ENCODE assay signal across 19 cellular contexts in the genomic region with DNA sequence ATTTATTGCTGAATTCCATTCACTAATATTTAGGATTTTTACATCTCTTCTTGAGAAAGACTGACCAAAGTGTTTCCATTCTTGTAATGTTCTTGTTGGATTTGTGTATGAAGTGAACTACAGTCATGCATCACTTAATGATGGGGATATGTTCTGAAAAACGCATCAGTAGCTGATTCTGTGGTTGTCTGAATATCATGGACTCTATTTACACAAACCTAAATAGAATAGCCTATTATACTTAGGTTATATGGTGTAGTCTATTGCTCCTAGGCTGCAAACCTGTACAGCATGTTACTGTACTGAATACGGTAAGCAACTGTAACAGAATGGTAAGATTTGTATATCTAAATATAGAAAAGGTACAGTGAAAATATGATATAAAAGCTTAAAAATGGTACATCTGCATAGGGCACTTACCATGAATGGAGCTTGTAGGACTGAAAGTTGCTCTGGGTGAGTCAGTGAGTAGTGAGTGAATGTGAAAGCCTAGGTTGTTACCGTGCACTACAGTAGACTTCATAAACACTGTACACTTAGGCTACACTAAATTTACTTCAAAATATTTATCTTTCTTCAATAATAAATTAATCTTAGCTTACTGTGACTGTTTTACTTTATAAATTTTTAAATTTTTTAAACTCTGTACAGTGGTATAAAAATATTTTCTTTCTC. TPM values are rescaled to one million over a fixed set of nuclear protein-coding genes. Genes with fewer than 3 reads are reported as not detected.
DNase-seq lines count a peak whose midpoint lies in the region; ATAC-seq and TF ChIP-seq lines count a peak whose summit lies in the region.
"Had no signal": no experiment of that assay in that cellular context is flagged by ENCODE, and none has a peak within 500 bp of the region (broad histone marks: within the 10 kb centered on the region; RNA-seq: fewer than 3 reads in every experiment).

No MANE protein-coding gene starts in this region.

- no peaks in the 10 kb centered on the region for H3K27me3 ChIP-seq in hepatocyte
- H3K27me3 ChIP-seq: BE2C had no signal

- no peaks in the 10 kb centered on the region for H3K9me3 ChIP-seq in hepatocyte (ENCODE audit: low read depth)
- H3K9me3 ChIP-seq: BE2C had no signal

- H3K9me3 Mint-ChIP-seq in activated naive CD4-positive, alpha-beta T cell treated with anti-CD3 and anti-CD28 coated beads for 36 hours = peaks cover 3% of the 10 kb centered on the region
- H3K9me3 Mint-ChIP-seq in activated naive CD4-positive, alpha-beta T cell treated with anti-CD3 and anti-CD28 coated beads, Interleukin-2, amount 10 ng/mL, durations not matched to agents 7 days and 5 days = peaks cover 13% of the 10 kb centered on the region
- no peaks in the 10 kb centered on the region for H3K9me3 Mint-ChIP-seq in activated T-helper 1 cell treated with anti-CD3 and anti-CD28 coated beads, Interleukin-12 subunit alpha, Interleukin-12 subunit beta, Interleukin-2, Interleukin-4 antibody, amounts not matched to agents 30 ng/mL and 10 ng/mL and 1 ng/mL, durations not matched to agents 14 hours and 24 hours and 36 hours
- no peaks in the 10 kb centered on the region for H3K9me3 Mint-ChIP-seq in stimulated activated naive CD8-positive, alpha-beta T cell treated with anti-CD3 and anti-CD28 coated beads, Interleukin-15, amount 100 ng/mL, for 72 hours
- H3K9me3 Mint-ChIP-seq: CD4-positive, CD25-positive, alpha-beta regulatory T cell had no signal

- no peak for TF ChIP-seq CTCF in hepatocyte (IDR thresholded peaks at IDR 0.05; ENCODE audit: poor library complexity)

- no peak overlapping the region for H3K27ac Mint-ChIP-seq in activated naive CD4-positive, alpha-beta T cell treated with anti-CD3 and anti-CD28 coated beads for 36 hours
- H3K27ac Mint-ChIP-seq in activated naive CD4-positive, alpha-beta T cell treated with anti-CD3 and anti-CD28 coated beads, Interleukin-2, amount 10 ng/mL, durations not matched to agents 7 days and 5 days = no peak overlapping the region
- H3K27ac Mint-ChIP-seq in activated T-helper 1 cell treated with anti-CD3 and anti-CD28 coated beads, Interleukin-12 subunit alpha, Interleukin-12 subunit beta, Interleukin-2, Interleukin-4 antibody, amounts not matched to agents 30 ng/mL and 10 ng/mL and 1 ng/mL, durations not matched to agents 14 hours and 24 hours and 36 hours = peak overlapping the region; percentile 44
- no peak overlapping the region for H3K27ac Mint-ChIP-seq in stimulated activated naive CD8-positive, alpha-beta T cell treated with anti-CD3 and anti-CD28 coated beads, Interleukin-15, amount 100 ng/mL, for 72 hours
- H3K27ac Mint-ChIP-seq: CD4-positive, CD25-positive, alpha-beta regulatory T cell had no signal

- 90% methylated on average over 3 of the region's 3 CpGs for WGBS in hepatocyte (ENCODE audit: low lambda C conversion rate, missing lambda C conversion rate)

- no peaks in the 10 kb centered on the region for H4K20me1 ChIP-seq in hepatocyte (ENCODE audit: insufficient read depth, poor library complexity, severe bottlenecking)

- H3K36me3 ChIP-seq in hepatocyte (replicated peaks; ENCODE audit: insufficient read depth, low read depth) = no peaks in the 10 kb centered on the region
- H3K36me3 ChIP-seq: BE2C had no signal

- H3K9me2 ChIP-seq in hepatocyte (replicated peaks; ENCODE audit: insufficient read depth) = no peaks in the 10 kb centered on the region

- no peak overlapping the region for H3K4me3 ChIP-seq in hepatocyte

- H3K4me3 Mint-ChIP-seq in activated naive CD4-positive, alpha-beta T cell treated with anti-CD3 and anti-CD28 coated beads for 36 hours = no peak overlapping the region
- H3K4me3 Mint-ChIP-seq in activated naive CD4-positive, alpha-beta T cell treated with anti-CD3 and anti-CD28 coated beads, Interleukin-2, amount 10 ng/mL, durations not matched to agents 7 days and 5 days = no peak overlapping the region
- no peak overlapping the region for H3K4me3 Mint-ChIP-seq in activated T-helper 1 cell treated with anti-CD3 and anti-CD28 coated beads, Interleukin-12 subunit alpha, Interleukin-12 subunit beta, Interleukin-2, Interleukin-4 antibody, amounts not matched to agents 30 ng/mL and 10 ng/mL and 1 ng/mL, durations not matched to agents 14 hours and 24 hours and 36 hours
- H3K4me3 Mint-ChIP-seq in stimulated activated naive CD8-positive, alpha-beta T cell treated with anti-CD3 and anti-CD28 coated beads, Interleukin-15, amount 100 ng/mL, for 72 hours = no peak overlapping the region
- H3K4me3 Mint-ChIP-seq: CD4-positive, CD25-positive, alpha-beta regulatory T cell had no signal

- DNase-seq in activated CD4-positive, alpha-beta T cell treated with anti-CD3 and anti-CD28 coated beads for 48 hours = peak; percentile 12
- no peak for DNase-seq in activated CD4-positive, alpha-beta T cell treated with anti-CD3 and anti-CD28 coated beads, Interleukin-2, amount 50 U/mL, for 1 hour
- peak; percentile 42 for DNase-seq in activated naive CD4-positive, alpha-beta T cell treated with anti-CD3 and anti-CD28 coated beads for 36 hours
- DNase-seq in activated naive CD4-positive, alpha-beta T cell treated with anti-CD3 and anti-CD28 coated beads, Interleukin-2, amount 10 ng/mL, durations not matched to agents 7 days and 5 days = no peak
- no peak for DNase-seq in activated T-helper 1 cell treated with anti-CD3 and anti-CD28 coated beads, Interleukin-12 subunit alpha, Interleukin-12 subunit beta, Interleukin-2, Interleukin-4 antibody, amounts not matched to agents 30 ng/mL and 10 ng/mL and 1 ng/mL, durations not matched to agents 14 hours and 24 hours and 36 hours (ENCODE audit: low spot score)
- no peak for DNase-seq in stimulated activated naive CD8-positive, alpha-beta T cell treated with anti-CD3 and anti-CD28 coated beads, Interleukin-15, amount 100 ng/mL, for 72 hours
- no peak for DNase-seq in hepatocyte (ENCODE audit: low spot score)
- DNase-seq: BE2C; CD4-positive, CD25-positive, alpha-beta regulatory T cell; COR-L47; DMS 273 treated with DMSO at 0.1 percent for 48 hours; DND-41; KBM-7; NCI-H1105; NCI-H1694; NCI-H2081 treated with DMSO at 0.1 percent for 48 hours; NCI-H446 treated with DMSO at 0.1 percent for 48 hours had no signal

- H3K27ac ChIP-seq in hepatocyte = no peak overlapping the region

- intact Hi-C loops in activated naive CD4-positive, alpha-beta T cell treated with anti-CD3 and anti-CD28 coated beads for 36 hours (cut with micrococcal nuclease) = loop anchor here (2.0 kb wide), 1 partner anchor 38 kb away; no protein-coding TSS in a partner anchor
- intact Hi-C loops in activated T-helper 1 cell treated with anti-CD3 and anti-CD28 coated beads, Interleukin-12 subunit alpha, Interleukin-12 subunit beta, Interleukin-2, Interleukin-4 antibody, amounts not matched to agents 30 ng/mL and 10 ng/mL and 1 ng/mL, durations not matched to agents 14 hours and 24 hours and 36 hours (cut with micrococcal nuclease) = loop anchor here (1.0 to 5.0 kb wide), 2 partner anchors 35 to 53 kb away; no protein-coding TSS in a partner anchor

- peaks cover 12% of the 10 kb centered on the region for H3K36me3 Mint-ChIP-seq in activated naive CD4-positive, alpha-beta T cell treated with anti-CD3 and anti-CD28 coated beads for 36 hours (ENCODE audit: low read depth)
- peaks cover 51% of the 10 kb centered on the region for H3K36me3 Mint-ChIP-seq in activated naive CD4-positive, alpha-beta T cell treated with anti-CD3 and anti-CD28 coated beads, Interleukin-2, amount 10 ng/mL, durations not matched to agents 7 days and 5 days
- H3K36me3 Mint-ChIP-seq in activated T-helper 1 cell treated with anti-CD3 and anti-CD28 coated beads, Interleukin-12 subunit alpha, Interleukin-12 subunit beta, Interleukin-2, Interleukin-4 antibody, amounts not matched to agents 30 ng/mL and 10 ng/mL and 1 ng/mL, durations not matched to agents 14 hours and 24 hours and 36 hours (ENCODE audit: low read depth) = peaks cover 13% of the 10 kb centered on the region

- peaks cover 4% of the 10 kb centered on the region for H3K4me1 Mint-ChIP-seq in activated naive CD4-positive, alpha-beta T cell treated with anti-CD3 and anti-CD28 coated beads for 36 hours (ENCODE audit: low read depth)
- no peaks in the 10 kb centered on the region for H3K4me1 Mint-ChIP-seq in activated naive CD4-positive, alpha-beta T cell treated with anti-CD3 and anti-CD28 coated beads, Interleukin-2, amount 10 ng/mL, durations not matched to agents 7 days and 5 days
- H3K4me1 Mint-ChIP-seq in activated T-helper 1 cell treated with anti-CD3 and anti-CD28 coated beads, Interleukin-12 subunit alpha, Interleukin-12 subunit beta, Interleukin-2, Interleukin-4 antibody, amounts not matched to agents 30 ng/mL and 10 ng/mL and 1 ng/mL, durations not matched to agents 14 hours and 24 hours and 36 hours (ENCODE audit: low read depth) = peaks cover 5% of the 10 kb centered on the region
- peaks cover 6% of the 10 kb centered on the region for H3K4me1 Mint-ChIP-seq in stimulated activated naive CD8-positive, alpha-beta T cell treated with anti-CD3 and anti-CD28 coated beads, Interleukin-15, amount 100 ng/mL, for 72 hours
- H3K4me1 Mint-ChIP-seq: CD4-positive, CD25-positive, alpha-beta regulatory T cell had no signal

- CTCF ChIA-PET in activated naive CD4-positive, alpha-beta T cell treated with anti-CD3 and anti-CD28 coated beads for 36 hours (lab: Charles Lee) = interaction anchor here (0.8 kb wide), 1 partner anchor 9 kb away, joined by 3 read pairs; no protein-coding TSS in a partner anchor
- CTCF ChIA-PET in activated naive CD4-positive, alpha-beta T cell treated with anti-CD3 and anti-CD28 coated beads, Interleukin-2, amount 10 ng/mL, durations not matched to agents 7 days and 5 days (lab: Charles Lee) = interaction anchor here (1.0 to 1.6 kb wide), 2 partner anchors 23 to 34 kb away, joined by 3 to 4 read pairs; no protein-coding TSS in a partner anchor

- peak; percentile 93 for ATAC-seq in stimulated activated naive CD8-positive, alpha-beta T cell treated with anti-CD3 and anti-CD28 coated beads, Interleukin-15, amount 100 ng/mL, for 72 hours
- ATAC-seq in HG02798 (IDR thresholded peaks at IDR 0.05; ENCODE audit: poor library complexity, unreplicated experiment) = no peak
- ATAC-seq: Panc1 had no signal

- H3K4me2 ChIP-seq in hepatocyte = no peak overlapping the region

- no peaks in the 10 kb centered on the region for H3K4me1 ChIP-seq in hepatocyte (ENCODE audit: insufficient read depth)
- H3K4me1 ChIP-seq: BE2C had no signal

- H3K27me3 Mint-ChIP-seq in activated naive CD4-positive, alpha-beta T cell treated with anti-CD3 and anti-CD28 coated beads for 36 hours (ENCODE audit: low read depth) = no peaks in the 10 kb centered on the region
- H3K27me3 Mint-ChIP-seq in activated naive CD4-positive, alpha-beta T cell treated with anti-CD3 and anti-CD28 coated beads, Interleukin-2, amount 10 ng/mL, durations not matched to agents 7 days and 5 days = no peaks in the 10 kb centered on the region
- H3K27me3 Mint-ChIP-seq in activated T-helper 1 cell treated with anti-CD3 and anti-CD28 coated beads, Interleukin-12 subunit alpha, Interleukin-12 subunit beta, Interleukin-2, Interleukin-4 antibody, amounts not matched to agents 30 ng/mL and 10 ng/mL and 1 ng/mL, durations not matched to agents 14 hours and 24 hours and 36 hours (ENCODE audit: insufficient read depth) = no peaks in the 10 kb centered on the region
- no peaks in the 10 kb centered on the region for H3K27me3 Mint-ChIP-seq in stimulated activated naive CD8-positive, alpha-beta T cell treated with anti-CD3 and anti-CD28 coated beads, Interleukin-15, amount 100 ng/mL, for 72 hours
- H3K27me3 Mint-ChIP-seq: CD4-positive, CD25-positive, alpha-beta regulatory T cell had no signal

- H3K79me2 ChIP-seq in hepatocyte = no peaks in the 10 kb centered on the region

- no peak overlapping the region for H2AFZ ChIP-seq in hepatocyte

RNA-seq across cellular contexts. Expression of a gene that starts 27.6 kb away (rescaled TPM):
- total RNA-seq in activated naive CD4-positive, alpha-beta T cell treated with anti-CD3 and anti-CD28 coated beads for 36 hours = 10 to 100 TPM; 14.2 to 18.0 TPM
- 22.8 and 25.3 TPM in 2 replicates for total RNA-seq in activated T-helper 1 cell treated with anti-CD3 and anti-CD28 coated beads, Interleukin-12 subunit alpha, Interleukin-12 subunit beta, Interleukin-2, Interleukin-4 antibody, amounts not matched to agents 30 ng/mL and 10 ng/mL and 1 ng/mL, durations not matched to agents 14 hours and 24 hours and 36 hours
- total RNA-seq in hepatocyte = 81.8 and 114 TPM in 2 replicates
- 68.1 and 94.6 TPM in 2 replicates for polyA plus RNA-seq in hepatocyte

RNA-seq across cellular contexts. Expression of a gene that starts 49.7 kb away (rescaled TPM):
- total RNA-seq in activated naive CD4-positive, alpha-beta T cell treated with anti-CD3 and anti-CD28 coated beads for 36 hours = 1 to 10 TPM; 6.3 to 6.6 TPM
- 7.3 and 8.0 TPM in 2 replicates for total RNA-seq in activated T-helper 1 cell treated with anti-CD3 and anti-CD28 coated beads, Interleukin-12 subunit alpha, Interleukin-12 subunit beta, Interleukin-2, Interleukin-4 antibody, amounts not matched to agents 30 ng/mL and 10 ng/mL and 1 ng/mL, durations not matched to agents 14 hours and 24 hours and 36 hours
- 0.80 and 0.90 TPM in 2 replicates for total RNA-seq in hepatocyte
- 1.1 and 1.7 TPM in 2 replicates for polyA plus RNA-seq in hepatocyte

Comparison
In these comparisons a context has a peak if more than half of its experiments do, and no peak if none do; other contexts are left out.
1. DNase-seq: peak in activated CD4-positive, alpha-beta T cell treated with anti-CD3 and anti-CD28 coated beads for 48 hours (single experiment) and activated naive CD4-positive, alpha-beta T cell treated with anti-CD3 and anti-CD28 coated beads for 36 hours (single experiment); none in activated CD4-positive, alpha-beta T cell treated with anti-CD3 and anti-CD28 coated beads, Interleukin-2, amount 50 U/mL, for 1 hour (single experiment), activated naive CD4-positive, alpha-beta T cell treated with anti-CD3 and anti-CD28 coated beads, Interleukin-2, amount 10 ng/mL, durations not matched to agents 7 days and 5 days (single experiment), activated T-helper 1 cell treated with anti-CD3 and anti-CD28 coated beads, Interleukin-12 subunit alpha, Interleukin-12 subunit beta, Interleukin-2, Interleukin-4 antibody, amounts not matched to agents 30 ng/mL and 10 ng/mL and 1 ng/mL, durations not matched to agents 14 hours and 24 hours and 36 hours (single experiment), stimulated activated naive CD8-positive, alpha-beta T cell treated with anti-CD3 and anti-CD28 coated beads, Interleukin-15, amount 100 ng/mL, for 72 hours (0 of 2) and hepatocyte (single experiment).